ENCODE assay signal across 11 cellular contexts in genomic region chr10:61757525-61758397, GRCh38.
A peak's percentile ranks its signal among the peaks of the same experiment; 100 is the strongest.
DNase-seq lines count a peak whose midpoint lies in the region; ATAC-seq, FAIRE-seq and TF ChIP-seq lines count a peak whose summit lies in the region.
"Had no signal": no experiment of that assay in that cellular context is flagged by ENCODE, and none has a peak within 500 bp of the region (broad histone marks: within the 10 kb centered on the region; RNA-seq: fewer than 3 reads in every experiment).

No MANE protein-coding gene starts in this region.

- H3K9me3 ChIP-seq in HepG2 (ENCODE audit: low read length) (no peaks in the 10 kb centered on the region), tibial nerve (no peaks in the 10 kb centered on the region)

- no peak for FAIRE-seq in HepG2 (lab: Jason Lieb, UNC)

- H3K9me3 Mint-ChIP-seq in activated CD4-positive, alpha-beta T cell treated with anti-CD3 and anti-CD28 coated beads, Interleukin-2, amount 10 ng/mL, durations not matched to agents 7 days and 5 days: no peaks in the 10 kb centered on the region

- no peaks in the 10 kb centered on the region for H3K36me3 ChIP-seq in HepG2 (replicated peaks in 1 of 2; ENCODE audit: control insufficient read depth in 1 of 2, insufficient read depth in 2 of 2, low read length in 2 of 2)
- no peaks in the 10 kb centered on the region for H3K36me3 ChIP-seq in tibial nerve

- no peak for ATAC-seq in HepG2
- no peak for ATAC-seq in GM18519 (IDR thresholded peaks at IDR 0.05; ENCODE audit: low FRiP score, unreplicated experiment)

- TF ChIP-seq POLR2A in HepG2 (IDR thresholded peaks at IDR 0.05; ENCODE audit: insufficient read depth in 1 of 2, low read depth in 2 of 2, low read length in 2 of 2) (no peak), tibial nerve (IDR thresholded peaks at IDR 0.05) (no peak)

- H2AFZ ChIP-seq in HepG2 (ENCODE audit: low read length): no peak overlapping the region

- peak; percentile 47 for DNase-seq in AG04449 (ENCODE audit: low read depth, low spot score)
- peak; percentile 85 for DNase-seq in LHCN-M2 (ENCODE audit: low read depth)
- peak; percentile 75 to 77 for DNase-seq in cardiac fibroblast (ENCODE audit: low read depth in 2 of 2)
- no peak for DNase-seq in HepG2 (ENCODE audit: low spot score)
- no peak for DNase-seq in tibial nerve (ENCODE audit: low spot score in 2 of 2)
- DNase-seq in activated CD4-positive, alpha-beta T cell treated with anti-CD3 and anti-CD28 coated beads, Interleukin-2, amount 10 ng/mL, durations not matched to agents 7 days and 5 days: no peak
- no peak for DNase-seq in NCI-H1436 treated with DMSO at 0.1 percent for 48 hours (lab: John Stamatoyannopoulos, UW)
- DNase-seq: Karpas-422, NCI-H774 had no signal

- peaks cover 5% of the 10 kb centered on the region for H3K36me3 Mint-ChIP-seq in activated CD4-positive, alpha-beta T cell treated with anti-CD3 and anti-CD28 coated beads, Interleukin-2, amount 10 ng/mL, durations not matched to agents 7 days and 5 days (ENCODE audit: low read depth)

- H3K4me1 ChIP-seq in HepG2 (ENCODE audit: insufficient read depth, low read length) (peaks cover 8% of the 10 kb centered on the region), tibial nerve (peaks cover 0 to 20% (median 3%) of the 10 kb centered on the region in 4 donors)

- intact Hi-C loops in HepG2 (cut with micrococcal nuclease; ENCODE audit: unreplicated experiment): loop anchor here (10.0 kb wide), 1 partner anchor 277 kb away; no protein-coding TSS in a partner anchor

- in situ Hi-C loops in HepG2 (cut with HindIII; ENCODE audit: extremely low pct_ligation_motif_present, low pct_unique_long_range_greater_than_20kb): no loop called here

- TF ChIP-seq EP300 in HepG2 (IDR thresholded peaks at IDR 0.05; ENCODE audit: low read depth in 2 of 2, low read length in 2 of 2) (no peak), HepG2 (CRISPR knock-in tag; IDR thresholded peaks at IDR 0.05; ENCODE audit: borderline replicate concordance) (no peak), tibial nerve (IDR thresholded peaks at IDR 0.05) (no peak)

- H3K27me3 Mint-ChIP-seq in activated CD4-positive, alpha-beta T cell treated with anti-CD3 and anti-CD28 coated beads, Interleukin-2, amount 10 ng/mL, durations not matched to agents 7 days and 5 days: no peaks in the 10 kb centered on the region

- no peak for TF ChIP-seq RAD21 in HepG2 (CRISPR knock-in tag; IDR thresholded peaks at IDR 0.05)

- H3K27ac Mint-ChIP-seq in activated CD4-positive, alpha-beta T cell treated with anti-CD3 and anti-CD28 coated beads, Interleukin-2, amount 10 ng/mL, durations not matched to agents 7 days and 5 days: no peak overlapping the region
- H3K27ac Mint-ChIP-seq: T-helper 2 cell treated with Interferon-gamma antibody and Interleukin-4, amounts not matched to agents 5 μg/mL and 100 μg/mL, for 36 hours had no signal

- H3K4me2 ChIP-seq in HepG2 (ENCODE audit: low read depth, low read length): no peak overlapping the region

- H3K4me1 Mint-ChIP-seq in activated CD4-positive, alpha-beta T cell treated with anti-CD3 and anti-CD28 coated beads, Interleukin-2, amount 10 ng/mL, durations not matched to agents 7 days and 5 days: peaks cover 10% of the 10 kb centered on the region

- TF ChIP-seq CTCF in AG04449 (IDR thresholded peaks at IDR 0.05; ENCODE audit: insufficient read depth, low read length, missing control alignments) (no peak), cardiac fibroblast (IDR thresholded peaks at IDR 0.05; ENCODE audit: low read depth, low read length) (no peak), HepG2 (CRISPR knock-in tag; IDR thresholded peaks at IDR 0.05) (no peak), tibial nerve (IDR thresholded peaks at IDR 0.05) (no peak)

- no peaks in the 10 kb centered on the region for H4K20me1 ChIP-seq in HepG2 (ENCODE audit: insufficient read depth, low read length)

- H3K27ac ChIP-seq in HepG2 (ENCODE audit: extremely low read length, insufficient read depth, low read length) (no peak overlapping the region), tibial nerve (peak overlapping the region in 1 of 4 donors; percentile 15)

- CTCF ChIA-PET in AG04449 (lab: Yijun Ruan, JAX) (interaction anchor here (1.0 to 1.4 kb wide), 2 partner anchors 15 to 28 kb away, joined by 3 to 4 read pairs; no protein-coding TSS in a partner anchor), HepG2 (lab: Yijun Ruan, JAX; ENCODE audit: low intra/inter-chr PET ratio, low total read pairs) (no interaction called here)
- CTCF ChIA-PET in activated CD4-positive, alpha-beta T cell treated with anti-CD3 and anti-CD28 coated beads, Interleukin-2, amount 10 ng/mL, durations not matched to agents 7 days and 5 days (lab: Charles Lee): interaction anchor here (0.6 to 1.5 kb wide), 6 partner anchors 8 to 496 kb away, joined by 3 to 5 read pairs (median 3); no protein-coding TSS in a partner anchor

- no peak overlapping the region for H3K9ac ChIP-seq in HepG2 (ENCODE audit: insufficient read depth, low read depth, low read length)

- BruUV-seq in HepG2 (replicated peaks; lab: Mats Ljungman, UMichigan): no TSS peak

- no peaks in the 10 kb centered on the region for H3K27me3 ChIP-seq in HepG2 (ENCODE audit: control insufficient read depth in 1 of 2, insufficient read depth in 2 of 2, low read length in 2 of 2)
- H3K27me3 ChIP-seq in tibial nerve: no peaks in the 10 kb centered on the region

- H3K4me3 Mint-ChIP-seq in activated CD4-positive, alpha-beta T cell treated with anti-CD3 and anti-CD28 coated beads, Interleukin-2, amount 10 ng/mL, durations not matched to agents 7 days and 5 days: no peak overlapping the region
- H3K4me3 Mint-ChIP-seq: T-helper 2 cell treated with Interferon-gamma antibody and Interleukin-4, amounts not matched to agents 5 μg/mL and 100 μg/mL, for 36 hours had no signal

- WGBS in HepG2 (ENCODE audit: low lambda C conversion rate): 42% methylated on average over 2 of the region's 2 CpGs
- 85 to 86% methylated on average over 2 of the region's 2 CpGs for WGBS in tibial nerve, 2 donors

- H3K4me3 ChIP-seq in AG04449 (ENCODE audit: low read depth, low read length): no peak overlapping the region
- H3K4me3 ChIP-seq in cardiac fibroblast (replicated peaks in 1 of 2; ENCODE audit: low read depth in 2 of 2, low read length in 2 of 2): no peak overlapping the region
- no peak overlapping the region for H3K4me3 ChIP-seq in HepG2 (replicated peaks in 1 of 3; ENCODE audit: insufficient read depth in 1 of 3, low read depth in 2 of 3, low read length in 3 of 3)
- no peak overlapping the region for H3K4me3 ChIP-seq in tibial nerve

- H3K79me2 ChIP-seq in HepG2 (ENCODE audit: insufficient read depth, low read length): no peaks in the 10 kb centered on the region

- POLR2A ChIA-PET in AG04449 (lab: Yijun Ruan, JAX): no interaction called here
- POLR2A ChIA-PET in HepG2 (lab: Yijun Ruan, JAX): interaction anchor here (0.8 kb wide), 1 partner anchor 79 kb away, joined by 3 read pairs; no protein-coding TSS in a partner anchor
- POLR2A ChIA-PET in activated CD4-positive, alpha-beta T cell treated with anti-CD3 and anti-CD28 coated beads, Interleukin-2, amount 10 ng/mL, durations not matched to agents 7 days and 5 days (lab: Charles Lee): no interaction called here

TF ChIP-seq in HepG2, 621 proteins besides CTCF, POLR2A, EP300 and RAD21:
- no peak for TF ChIP-seq ZNF207 (IDR thresholded peaks at IDR 0.05; ENCODE audit: borderline replicate concordance)
- no peak for TF ChIP-seq TSC22D2 (CRISPR knock-in tag; IDR thresholded peaks at IDR 0.05; ENCODE audit: borderline replicate concordance)
- peak; percentile 20; the same call in 1 of the 2 replicates for TF ChIP-seq FOSL2 (CRISPR knock-in tag; IDR thresholded peaks at IDR 0.05)
- TF ChIP-seq CREB1 (IDR thresholded peaks at IDR 0.05): no peak
- TF ChIP-seq CREB1 (CRISPR knock-in tag; IDR thresholded peaks at IDR 0.05): no peak
- no peak for TF ChIP-seq ZNF839 (CRISPR knock-in tag; IDR thresholded peaks at IDR 0.05; ENCODE audit: borderline replicate concordance)
- TF ChIP-seq ZNF24 (IDR thresholded peaks at IDR 0.05): no peak
TF ChIP-seq in HepG2: peak in this region for 1.

Comparison
In these comparisons a context has a peak if more than half of its experiments do, and no peak if none do; other contexts are left out.
1. DNase-seq: peak in AG04449 (single experiment), LHCN-M2 (single experiment) and cardiac fibroblast (2 of 2); none in HepG2 (single experiment), tibial nerve (0 of 2), activated CD4-positive, alpha-beta T cell treated with anti-CD3 and anti-CD28 coated beads, Interleukin-2, amount 10 ng/mL, durations not matched to agents 7 days and 5 days (single experiment) and NCI-H1436 treated with DMSO at 0.1 percent for 48 hours (single experiment).